In the genomic region with DNA sequence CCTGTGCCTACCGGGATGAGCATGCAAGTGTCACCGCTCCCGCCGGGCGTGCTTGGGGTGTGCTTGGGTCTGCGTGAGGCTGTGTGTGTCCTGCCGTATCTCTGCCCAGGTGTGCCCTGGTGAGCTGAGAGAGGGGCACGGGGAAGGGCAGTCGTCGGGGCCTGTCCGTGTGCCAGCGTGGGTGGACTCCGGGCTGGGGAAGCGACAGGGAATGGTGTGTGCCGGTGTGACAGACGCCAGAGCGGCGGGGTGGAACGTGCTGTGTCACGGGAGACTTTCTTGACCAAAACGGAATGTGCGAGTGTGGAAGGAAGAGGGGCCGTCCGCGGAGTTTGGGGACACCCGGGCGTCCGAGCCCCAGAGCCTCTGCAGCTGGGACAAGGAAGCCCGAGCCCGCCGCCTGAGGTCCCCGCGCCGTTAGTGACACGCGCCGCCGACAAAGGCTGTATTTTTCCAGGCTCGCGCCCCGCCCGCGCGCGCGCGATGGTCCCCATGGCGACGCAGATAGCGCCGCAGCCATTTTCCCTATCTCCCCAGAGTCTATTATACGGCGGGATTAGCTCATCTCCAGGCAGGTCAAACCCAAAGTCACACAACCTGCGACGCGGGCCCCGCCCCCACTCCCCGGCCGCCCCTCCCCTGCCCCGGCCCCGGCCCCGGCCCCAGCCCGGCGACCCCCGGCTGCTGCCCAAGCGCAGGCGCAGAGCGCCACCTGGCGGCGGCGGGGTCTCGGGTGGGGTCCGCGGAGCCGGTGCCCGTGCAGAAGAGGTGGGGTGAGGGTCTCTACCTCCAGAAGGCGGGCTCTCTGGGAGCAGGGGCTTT, we compare ENCODE assay signal across 1 cellular context.
TF ChIP-seq lines count a peak whose summit lies in the region.

No MANE protein-coding gene starts in this region.

TF ChIP-seq in K562, 482 proteins besides CTCF, POLR2A, EP300 and RAD21 (continued from another document and continues in another):
- TF ChIP-seq ZC3H11A (IDR thresholded peaks at IDR 0.05; ENCODE audit: low read depth, low read length) (no peak), NFRKB (IDR thresholded peaks at IDR 0.05; ENCODE audit: low read depth) (no peak), TAF7 (tag; IDR thresholded peaks at IDR 0.05) (no peak), RBFOX2 (IDR thresholded peaks at IDR 0.05; ENCODE audit: low read depth, low read length) (peak; percentile 83), ZNF780A (CRISPR knock-in tag; IDR thresholded peaks at IDR 0.05) (no peak), ATF7 (IDR thresholded peaks at IDR 0.05) (peak; percentile 49; the same call in 1 of the 2 replicates), POLR2AphosphoS2 (IDR thresholded peaks at IDR 0.05; ENCODE audit: low read length) (peak; percentile 34; the same call in 1 of the 2 replicates), DDX20 (tag; IDR thresholded peaks at IDR 0.05; ENCODE audit: low read depth) (no peak), SIN3B (IDR thresholded peaks at IDR 0.05; ENCODE audit: low read depth) (no peak), HNRNPLL (IDR thresholded peaks at IDR 0.05; ENCODE audit: low read depth, low read length, poor library complexity, severe bottlenecking) (no peak), PRPF4 (IDR thresholded peaks at IDR 0.05; ENCODE audit: insufficient read depth, low read depth, low read length, poor library complexity, severe bottlenecking) (no peak), ZKSCAN3 (CRISPR knock-in tag; IDR thresholded peaks at IDR 0.05) (no peak), ZNF668 (CRISPR knock-in tag; IDR thresholded peaks at IDR 0.05) (no peak), FOXM1 (IDR thresholded peaks at IDR 0.05; ENCODE audit: low read depth) (no peak), FOXM1 (CRISPR knock-in tag; IDR thresholded peaks at IDR 0.05; ENCODE audit: low read depth) (no peak), ZC3H4 (CRISPR knock-in tag; IDR thresholded peaks at IDR 0.05; ENCODE audit: borderline replicate concordance) (peak; percentile 44; the same call in 1 of the 2 replicates), BRD9 (IDR thresholded peaks at IDR 0.05; ENCODE audit: low read depth, partially characterized antibody) (no peak), ZNF707 (CRISPR knock-in tag; conservative IDR thresholded peaks at IDR 0.05) (no peak), HMGN3 (IDR thresholded peaks at IDR 0.05; ENCODE audit: borderline replicate concordance, extremely low read depth, insufficient read length, low read depth, low read length) (peak; percentile 93), PHTF2 (CRISPR knock-in tag; IDR thresholded peaks at IDR 0.05) (no peak), SMARCB1 (IDR thresholded peaks at IDR 0.05; ENCODE audit: insufficient read length, low read depth) (no peak), TCF7L2 (IDR thresholded peaks at IDR 0.05; ENCODE audit: low read depth, low read length) (no peak), ZBTB17 (CRISPR knock-in tag; IDR thresholded peaks at IDR 0.05) (peak; percentile 41; the same call in 1 of the 2 replicates), MCM5 (IDR thresholded peaks at IDR 0.05; ENCODE audit: low read depth) (no peak)
- TF ChIP-seq, protein P1, sequence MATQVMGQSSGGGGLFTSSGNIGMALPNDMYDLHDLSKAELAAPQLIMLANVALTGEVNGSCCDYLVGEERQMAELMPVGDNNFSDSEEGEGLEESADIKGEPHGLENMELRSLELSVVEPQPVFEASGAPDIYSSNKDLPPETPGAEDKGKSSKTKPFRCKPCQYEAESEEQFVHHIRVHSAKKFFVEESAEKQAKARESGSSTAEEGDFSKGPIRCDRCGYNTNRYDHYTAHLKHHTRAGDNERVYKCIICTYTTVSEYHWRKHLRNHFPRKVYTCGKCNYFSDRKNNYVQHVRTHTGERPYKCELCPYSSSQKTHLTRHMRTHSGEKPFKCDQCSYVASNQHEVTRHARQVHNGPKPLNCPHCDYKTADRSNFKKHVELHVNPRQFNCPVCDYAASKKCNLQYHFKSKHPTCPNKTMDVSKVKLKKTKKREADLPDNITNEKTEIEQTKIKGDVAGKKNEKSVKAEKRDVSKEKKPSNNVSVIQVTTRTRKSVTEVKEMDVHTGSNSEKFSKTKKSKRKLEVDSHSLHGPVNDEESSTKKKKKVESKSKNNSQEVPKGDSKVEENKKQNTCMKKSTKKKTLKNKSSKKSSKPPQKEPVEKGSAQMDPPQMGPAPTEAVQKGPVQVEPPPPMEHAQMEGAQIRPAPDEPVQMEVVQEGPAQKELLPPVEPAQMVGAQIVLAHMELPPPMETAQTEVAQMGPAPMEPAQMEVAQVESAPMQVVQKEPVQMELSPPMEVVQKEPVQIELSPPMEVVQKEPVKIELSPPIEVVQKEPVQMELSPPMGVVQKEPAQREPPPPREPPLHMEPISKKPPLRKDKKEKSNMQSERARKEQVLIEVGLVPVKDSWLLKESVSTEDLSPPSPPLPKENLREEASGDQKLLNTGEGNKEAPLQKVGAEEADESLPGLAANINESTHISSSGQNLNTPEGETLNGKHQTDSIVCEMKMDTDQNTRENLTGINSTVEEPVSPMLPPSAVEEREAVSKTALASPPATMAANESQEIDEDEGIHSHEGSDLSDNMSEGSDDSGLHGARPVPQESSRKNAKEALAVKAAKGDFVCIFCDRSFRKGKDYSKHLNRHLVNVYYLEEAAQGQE (CRISPR knock-in tag; IDR thresholded peaks at IDR 0.05; ENCODE audit: low read depth): no peak
- TF ChIP-seq, protein P2, sequence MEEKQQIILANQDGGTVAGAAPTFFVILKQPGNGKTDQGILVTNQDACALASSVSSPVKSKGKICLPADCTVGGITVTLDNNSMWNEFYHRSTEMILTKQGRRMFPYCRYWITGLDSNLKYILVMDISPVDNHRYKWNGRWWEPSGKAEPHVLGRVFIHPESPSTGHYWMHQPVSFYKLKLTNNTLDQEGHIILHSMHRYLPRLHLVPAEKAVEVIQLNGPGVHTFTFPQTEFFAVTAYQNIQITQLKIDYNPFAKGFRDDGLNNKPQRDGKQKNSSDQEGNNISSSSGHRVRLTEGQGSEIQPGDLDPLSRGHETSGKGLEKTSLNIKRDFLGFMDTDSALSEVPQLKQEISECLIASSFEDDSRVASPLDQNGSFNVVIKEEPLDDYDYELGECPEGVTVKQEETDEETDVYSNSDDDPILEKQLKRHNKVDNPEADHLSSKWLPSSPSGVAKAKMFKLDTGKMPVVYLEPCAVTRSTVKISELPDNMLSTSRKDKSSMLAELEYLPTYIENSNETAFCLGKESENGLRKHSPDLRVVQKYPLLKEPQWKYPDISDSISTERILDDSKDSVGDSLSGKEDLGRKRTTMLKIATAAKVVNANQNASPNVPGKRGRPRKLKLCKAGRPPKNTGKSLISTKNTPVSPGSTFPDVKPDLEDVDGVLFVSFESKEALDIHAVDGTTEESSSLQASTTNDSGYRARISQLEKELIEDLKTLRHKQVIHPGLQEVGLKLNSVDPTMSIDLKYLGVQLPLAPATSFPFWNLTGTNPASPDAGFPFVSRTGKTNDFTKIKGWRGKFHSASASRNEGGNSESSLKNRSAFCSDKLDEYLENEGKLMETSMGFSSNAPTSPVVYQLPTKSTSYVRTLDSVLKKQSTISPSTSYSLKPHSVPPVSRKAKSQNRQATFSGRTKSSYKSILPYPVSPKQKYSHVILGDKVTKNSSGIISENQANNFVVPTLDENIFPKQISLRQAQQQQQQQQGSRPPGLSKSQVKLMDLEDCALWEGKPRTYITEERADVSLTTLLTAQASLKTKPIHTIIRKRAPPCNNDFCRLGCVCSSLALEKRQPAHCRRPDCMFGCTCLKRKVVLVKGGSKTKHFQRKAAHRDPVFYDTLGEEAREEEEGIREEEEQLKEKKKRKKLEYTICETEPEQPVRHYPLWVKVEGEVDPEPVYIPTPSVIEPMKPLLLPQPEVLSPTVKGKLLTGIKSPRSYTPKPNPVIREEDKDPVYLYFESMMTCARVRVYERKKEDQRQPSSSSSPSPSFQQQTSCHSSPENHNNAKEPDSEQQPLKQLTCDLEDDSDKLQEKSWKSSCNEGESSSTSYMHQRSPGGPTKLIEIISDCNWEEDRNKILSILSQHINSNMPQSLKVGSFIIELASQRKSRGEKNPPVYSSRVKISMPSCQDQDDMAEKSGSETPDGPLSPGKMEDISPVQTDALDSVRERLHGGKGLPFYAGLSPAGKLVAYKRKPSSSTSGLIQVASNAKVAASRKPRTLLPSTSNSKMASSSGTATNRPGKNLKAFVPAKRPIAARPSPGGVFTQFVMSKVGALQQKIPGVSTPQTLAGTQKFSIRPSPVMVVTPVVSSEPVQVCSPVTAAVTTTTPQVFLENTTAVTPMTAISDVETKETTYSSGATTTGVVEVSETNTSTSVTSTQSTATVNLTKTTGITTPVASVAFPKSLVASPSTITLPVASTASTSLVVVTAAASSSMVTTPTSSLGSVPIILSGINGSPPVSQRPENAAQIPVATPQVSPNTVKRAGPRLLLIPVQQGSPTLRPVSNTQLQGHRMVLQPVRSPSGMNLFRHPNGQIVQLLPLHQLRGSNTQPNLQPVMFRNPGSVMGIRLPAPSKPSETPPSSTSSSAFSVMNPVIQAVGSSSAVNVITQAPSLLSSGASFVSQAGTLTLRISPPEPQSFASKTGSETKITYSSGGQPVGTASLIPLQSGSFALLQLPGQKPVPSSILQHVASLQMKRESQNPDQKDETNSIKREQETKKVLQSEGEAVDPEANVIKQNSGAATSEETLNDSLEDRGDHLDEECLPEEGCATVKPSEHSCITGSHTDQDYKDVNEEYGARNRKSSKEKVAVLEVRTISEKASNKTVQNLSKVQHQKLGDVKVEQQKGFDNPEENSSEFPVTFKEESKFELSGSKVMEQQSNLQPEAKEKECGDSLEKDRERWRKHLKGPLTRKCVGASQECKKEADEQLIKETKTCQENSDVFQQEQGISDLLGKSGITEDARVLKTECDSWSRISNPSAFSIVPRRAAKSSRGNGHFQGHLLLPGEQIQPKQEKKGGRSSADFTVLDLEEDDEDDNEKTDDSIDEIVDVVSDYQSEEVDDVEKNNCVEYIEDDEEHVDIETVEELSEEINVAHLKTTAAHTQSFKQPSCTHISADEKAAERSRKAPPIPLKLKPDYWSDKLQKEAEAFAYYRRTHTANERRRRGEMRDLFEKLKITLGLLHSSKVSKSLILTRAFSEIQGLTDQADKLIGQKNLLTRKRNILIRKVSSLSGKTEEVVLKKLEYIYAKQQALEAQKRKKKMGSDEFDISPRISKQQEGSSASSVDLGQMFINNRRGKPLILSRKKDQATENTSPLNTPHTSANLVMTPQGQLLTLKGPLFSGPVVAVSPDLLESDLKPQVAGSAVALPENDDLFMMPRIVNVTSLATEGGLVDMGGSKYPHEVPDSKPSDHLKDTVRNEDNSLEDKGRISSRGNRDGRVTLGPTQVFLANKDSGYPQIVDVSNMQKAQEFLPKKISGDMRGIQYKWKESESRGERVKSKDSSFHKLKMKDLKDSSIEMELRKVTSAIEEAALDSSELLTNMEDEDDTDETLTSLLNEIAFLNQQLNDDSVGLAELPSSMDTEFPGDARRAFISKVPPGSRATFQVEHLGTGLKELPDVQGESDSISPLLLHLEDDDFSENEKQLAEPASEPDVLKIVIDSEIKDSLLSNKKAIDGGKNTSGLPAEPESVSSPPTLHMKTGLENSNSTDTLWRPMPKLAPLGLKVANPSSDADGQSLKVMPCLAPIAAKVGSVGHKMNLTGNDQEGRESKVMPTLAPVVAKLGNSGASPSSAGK (IDR thresholded peaks at IDR 0.05): peak; percentile 78
- TF ChIP-seq, protein P3, sequence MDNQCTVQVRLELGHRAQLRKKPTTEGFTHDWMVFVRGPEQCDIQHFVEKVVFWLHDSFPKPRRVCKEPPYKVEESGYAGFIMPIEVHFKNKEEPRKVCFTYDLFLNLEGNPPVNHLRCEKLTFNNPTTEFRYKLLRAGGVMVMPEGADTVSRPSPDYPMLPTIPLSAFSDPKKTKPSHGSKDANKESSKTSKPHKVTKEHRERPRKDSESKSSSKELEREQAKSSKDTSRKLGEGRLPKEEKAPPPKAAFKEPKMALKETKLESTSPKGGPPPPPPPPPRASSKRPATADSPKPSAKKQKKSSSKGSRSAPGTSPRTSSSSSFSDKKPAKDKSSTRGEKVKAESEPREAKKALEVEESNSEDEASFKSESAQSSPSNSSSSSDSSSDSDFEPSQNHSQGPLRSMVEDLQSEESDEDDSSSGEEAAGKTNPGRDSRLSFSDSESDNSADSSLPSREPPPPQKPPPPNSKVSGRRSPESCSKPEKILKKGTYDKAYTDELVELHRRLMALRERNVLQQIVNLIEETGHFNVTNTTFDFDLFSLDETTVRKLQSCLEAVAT (IDR thresholded peaks at IDR 0.05): peak in 1 of 2 experiments; percentile 26; a peak in 2 of 4 replicates
- TF ChIP-seq, protein P4, sequence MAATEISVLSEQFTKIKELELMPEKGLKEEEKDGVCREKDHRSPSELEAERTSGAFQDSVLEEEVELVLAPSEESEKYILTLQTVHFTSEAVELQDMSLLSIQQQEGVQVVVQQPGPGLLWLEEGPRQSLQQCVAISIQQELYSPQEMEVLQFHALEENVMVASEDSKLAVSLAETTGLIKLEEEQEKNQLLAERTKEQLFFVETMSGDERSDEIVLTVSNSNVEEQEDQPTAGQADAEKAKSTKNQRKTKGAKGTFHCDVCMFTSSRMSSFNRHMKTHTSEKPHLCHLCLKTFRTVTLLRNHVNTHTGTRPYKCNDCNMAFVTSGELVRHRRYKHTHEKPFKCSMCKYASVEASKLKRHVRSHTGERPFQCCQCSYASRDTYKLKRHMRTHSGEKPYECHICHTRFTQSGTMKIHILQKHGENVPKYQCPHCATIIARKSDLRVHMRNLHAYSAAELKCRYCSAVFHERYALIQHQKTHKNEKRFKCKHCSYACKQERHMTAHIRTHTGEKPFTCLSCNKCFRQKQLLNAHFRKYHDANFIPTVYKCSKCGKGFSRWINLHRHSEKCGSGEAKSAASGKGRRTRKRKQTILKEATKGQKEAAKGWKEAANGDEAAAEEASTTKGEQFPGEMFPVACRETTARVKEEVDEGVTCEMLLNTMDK (IDR thresholded peaks at IDR 0.05; ENCODE audit: borderline replicate concordance, insufficient read depth, low read depth, low read length, poor library complexity, severe bottlenecking): peak; percentile 73
- TF ChIP-seq, protein P5, sequence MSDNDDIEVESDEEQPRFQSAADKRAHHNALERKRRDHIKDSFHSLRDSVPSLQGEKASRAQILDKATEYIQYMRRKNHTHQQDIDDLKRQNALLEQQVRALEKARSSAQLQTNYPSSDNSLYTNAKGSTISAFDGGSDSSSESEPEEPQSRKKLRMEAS (CRISPR knock-in tag; IDR thresholded peaks at IDR 0.05): peak; percentile 78; the same call in 1 of the 2 replicates
- TF ChIP-seq, protein P6, sequence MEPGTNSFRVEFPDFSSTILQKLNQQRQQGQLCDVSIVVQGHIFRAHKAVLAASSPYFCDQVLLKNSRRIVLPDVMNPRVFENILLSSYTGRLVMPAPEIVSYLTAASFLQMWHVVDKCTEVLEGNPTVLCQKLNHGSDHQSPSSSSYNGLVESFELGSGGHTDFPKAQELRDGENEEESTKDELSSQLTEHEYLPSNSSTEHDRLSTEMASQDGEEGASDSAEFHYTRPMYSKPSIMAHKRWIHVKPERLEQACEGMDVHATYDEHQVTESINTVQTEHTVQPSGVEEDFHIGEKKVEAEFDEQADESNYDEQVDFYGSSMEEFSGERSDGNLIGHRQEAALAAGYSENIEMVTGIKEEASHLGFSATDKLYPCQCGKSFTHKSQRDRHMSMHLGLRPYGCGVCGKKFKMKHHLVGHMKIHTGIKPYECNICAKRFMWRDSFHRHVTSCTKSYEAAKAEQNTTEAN (CRISPR knock-in tag; IDR thresholded peaks at IDR 0.05): no peak; the same call in 1 of the 2 replicates
- TF ChIP-seq, protein P7, sequence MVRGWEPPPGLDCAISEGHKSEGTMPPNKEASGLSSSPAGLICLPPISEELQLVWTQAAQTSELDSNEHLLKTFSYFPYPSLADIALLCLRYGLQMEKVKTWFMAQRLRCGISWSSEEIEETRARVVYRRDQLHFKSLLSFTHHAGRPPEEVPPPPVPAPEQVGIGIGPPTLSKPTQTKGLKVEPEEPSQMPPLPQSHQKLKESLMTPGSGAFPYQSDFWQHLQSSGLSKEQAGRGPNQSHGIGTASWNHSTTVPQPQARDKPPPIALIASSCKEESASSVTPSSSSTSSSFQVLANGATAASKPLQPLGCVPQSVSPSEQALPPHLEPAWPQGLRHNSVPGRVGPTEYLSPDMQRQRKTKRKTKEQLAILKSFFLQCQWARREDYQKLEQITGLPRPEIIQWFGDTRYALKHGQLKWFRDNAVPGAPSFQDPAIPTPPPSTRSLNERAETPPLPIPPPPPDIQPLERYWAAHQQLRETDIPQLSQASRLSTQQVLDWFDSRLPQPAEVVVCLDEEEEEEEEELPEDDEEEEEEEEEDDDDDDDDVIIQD (CRISPR knock-in tag; IDR thresholded peaks at IDR 0.05): no peak
